Comparison of ENCODE assay signal across 1 cellular context in genomic region chrX:136185409-136186022, GRCh38.
TF ChIP-seq lines count a peak whose summit lies in the region.

No MANE protein-coding gene starts in this region.

TF ChIP-seq in HCT116, 20 proteins besides CTCF, POLR2A, EP300 and RAD21:
- TF ChIP-seq POLR2AphosphoS5 (IDR thresholded peaks at IDR 0.05; ENCODE audit: low read depth, low read length) (no peak), JUND (IDR thresholded peaks at IDR 0.05) (0 out of 2 replicates have a peak, but pooled peaks have one; percentile 19)
